Comparison of ENCODE assay signal across 11 cellular contexts in the genomic region with DNA sequence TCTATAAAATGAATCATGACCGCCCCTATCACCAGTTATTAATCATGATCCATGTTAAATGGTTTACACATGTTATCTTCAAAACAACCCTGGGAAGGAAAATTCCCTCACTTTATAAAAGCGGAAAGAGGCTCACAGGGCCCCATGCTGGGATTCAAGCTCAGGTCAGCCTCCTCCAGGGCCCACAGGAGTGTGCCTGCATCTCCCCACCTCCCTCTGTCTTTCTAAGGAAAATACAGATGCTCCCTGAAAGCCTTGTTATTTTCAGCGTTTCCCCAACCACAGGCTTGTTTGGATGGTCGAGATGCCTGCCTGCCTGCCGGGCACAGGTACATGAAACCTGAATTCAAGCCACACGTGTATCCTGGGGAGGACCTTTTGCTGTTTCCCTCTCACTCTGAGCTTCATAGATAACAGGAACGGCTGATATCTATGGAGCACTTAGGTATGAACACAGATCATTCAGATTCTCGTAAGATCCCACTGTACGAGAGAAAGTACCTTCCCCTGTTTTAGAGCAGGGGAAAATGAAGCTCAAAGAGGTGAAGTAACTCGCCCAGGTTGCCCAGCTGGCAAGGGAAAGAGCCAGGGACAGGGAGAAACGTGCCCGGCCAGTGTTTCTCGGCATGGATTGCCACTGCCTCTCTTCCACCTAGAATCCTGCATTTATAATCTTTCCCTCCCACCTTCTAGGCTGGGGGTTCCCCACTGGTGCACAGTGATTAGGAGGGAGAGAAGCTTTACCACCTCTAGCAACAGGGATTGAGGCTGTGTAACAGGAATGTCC. TPM values are rescaled to one million over a fixed set of nuclear protein-coding genes. Genes with fewer than 3 reads are reported as not detected.
DNase-seq lines count a peak whose midpoint lies in the region; ATAC-seq and TF ChIP-seq lines count a peak whose summit lies in the region.
"Had no signal": no experiment of that assay in that cellular context is flagged by ENCODE, and none has a peak within 500 bp of the region (broad histone marks: within the 10 kb centered on the region; RNA-seq: fewer than 3 reads in every experiment).

No MANE protein-coding gene starts in this region.

- peak overlapping the region; percentile 71 for H3K27ac Mint-ChIP-seq in type B pancreatic cell

- peak overlapping the region; percentile 45 for H3K4me3 Mint-ChIP-seq in type B pancreatic cell

- no peaks in the 10 kb centered on the region for H3K9me3 Mint-ChIP-seq in type B pancreatic cell

- H3K27me3 Mint-ChIP-seq in type B pancreatic cell: peaks cover 3% of the 10 kb centered on the region

- no peak for DNase-seq in cardiac muscle cell (ENCODE audit: low read depth in 1 of 2, low spot score in 1 of 2)
- no peak for DNase-seq in Right ventricle myocardium inferior (ENCODE audit: missing footprints)
- DNase-seq in ascending aorta (ENCODE audit: low spot score in 2 of 2): no peak
- DNase-seq in lung (ENCODE audit: low spot score): no peak
- no peak for DNase-seq in type B pancreatic cell (ENCODE audit: extremely low spot score, unreplicated experiment)
- DNase-seq in NCI-H2081 (lab: John Stamatoyannopoulos, UW): no peak
- no peak for DNase-seq in SIG-M5 treated with dmso at 0.1 percent for 504 hours (lab: John Stamatoyannopoulos, UW; ENCODE audit: unreplicated experiment)
- DNase-seq in GOT3 (lab: John Stamatoyannopoulos, UW): no peak
- DNase-seq: AML-193, RPMI8226 had no signal

- H3K4me1 ChIP-seq in cardiac muscle cell (ENCODE audit: low read depth) (peaks cover 30% of the 10 kb centered on the region), ascending aorta (peaks cover 35 to 64% of the 10 kb centered on the region in 2 donors), lung (ENCODE audit: control insufficient read depth in 2 of 2, insufficient read depth in 2 of 2, low read length in 2 of 2) (peaks cover 14 to 45% of the 10 kb centered on the region in 2 donors)

- TF ChIP-seq CTCF in cardiac muscle cell (IDR thresholded peaks at IDR 0.05; ENCODE audit: low read depth, low read length) (no peak), ascending aorta (IDR thresholded peaks at IDR 0.05) (no peak), lung (IDR thresholded peaks at IDR 0.05; ENCODE audit: control extremely low read depth, extremely low read depth) (no peak), type B pancreatic cell (conservative IDR thresholded peaks at IDR 0.05) (no peak)

- intact Hi-C loops in Right ventricle myocardium inferior (cut with DNase I) (no loop called here), ascending aorta (cut with DNase I) (loop anchor here (1.0 kb wide), 1 partner anchor 39 kb away; a partner anchor contains a TSS)

- peaks cover 63% of the 10 kb centered on the region for H3K4me1 Mint-ChIP-seq in type B pancreatic cell (ENCODE audit: unreplicated experiment)

- H3K36me3 Mint-ChIP-seq in type B pancreatic cell: peaks cover 9% of the 10 kb centered on the region

- H3K36me3 ChIP-seq in cardiac muscle cell (no peaks in the 10 kb centered on the region), ascending aorta (peaks cover 3 to 5% of the 10 kb centered on the region in 2 donors), lung (ENCODE audit: control insufficient read depth in 2 of 2, insufficient read depth in 2 of 2, low read length in 2 of 2) (peaks cover 0 to 4% of the 10 kb centered on the region in 2 donors)

- H3K9me3 ChIP-seq in cardiac muscle cell (ENCODE audit: low read depth): no peaks in the 10 kb centered on the region
- H3K9me3 ChIP-seq in ascending aorta: no peaks in the 10 kb centered on the region
- H3K9me3 ChIP-seq in lung (ENCODE audit: control insufficient read depth in 2 of 2, insufficient read depth in 1 of 2, low read length in 1 of 2): no peaks in the 10 kb centered on the region

- H3K27me3 ChIP-seq in cardiac muscle cell (no peaks in the 10 kb centered on the region), ascending aorta (no peaks in the 10 kb centered on the region), lung (ENCODE audit: control insufficient read depth, insufficient read depth) (no peaks in the 10 kb centered on the region)

- 86 to 93% methylated on average over 13 of the region's 13 CpGs for WGBS in lung, 2 donors

- peak overlapping the region; percentile 65 for H3K27ac ChIP-seq in cardiac muscle cell
- peak overlapping the region; percentile 59 to 72 for H3K27ac ChIP-seq in ascending aorta
- peak overlapping the region; percentile 63 to 76 for H3K27ac ChIP-seq in lung (ENCODE audit: low read depth in 1 of 2, low read length in 1 of 2)
- H3K27ac ChIP-seq: VCaP had no signal

- ATAC-seq in Right ventricle myocardium inferior: no peak
- ATAC-seq in lung (ENCODE audit: insufficient read depth, low FRiP score): no peak

- no peak overlapping the region for H3K4me3 ChIP-seq in cardiac muscle cell
- no peak overlapping the region for H3K4me3 ChIP-seq in ascending aorta
- H3K4me3 ChIP-seq in lung: no peak overlapping the region

RNA-seq across cellular contexts. Expression of a gene that starts 39.2 kb away (rescaled TPM):
- total RNA-seq in cardiac muscle cell (42.8 and 56.4 TPM in 2 replicates), Right ventricle myocardium inferior (55.5 TPM), ascending aorta (70.4 TPM), lung (10 to 100 TPM; 20.6 to 36.3 TPM), type B pancreatic cell (ENCODE audit: low replicate concordance) (18.8 and 25.2 TPM in 2 replicates)
- polyA plus RNA-seq in cardiac muscle cell (47.4 and 70.5 TPM in 2 replicates), lung (10 to 100 TPM; 16.4 to 31.1 TPM)

RNA-seq across cellular contexts. Expression of a gene that starts 39.3 kb away (rescaled TPM):
- total RNA-seq in cardiac muscle cell (2.1 and 3.0 TPM in 2 replicates), Right ventricle myocardium inferior (3.5 TPM), ascending aorta (1.5 TPM), lung (1 to 10 TPM; 1.6 to 2.0 TPM), type B pancreatic cell (ENCODE audit: low replicate concordance) (3.1 and 4.2 TPM in 2 replicates)
- polyA plus RNA-seq in cardiac muscle cell (0.62 and 0.70 TPM in 2 replicates), lung (1 to 10 TPM; 1.8 to 3.5 TPM)
